Comparison of ENCODE assay signal across 8 cellular contexts in the genomic region with DNA sequence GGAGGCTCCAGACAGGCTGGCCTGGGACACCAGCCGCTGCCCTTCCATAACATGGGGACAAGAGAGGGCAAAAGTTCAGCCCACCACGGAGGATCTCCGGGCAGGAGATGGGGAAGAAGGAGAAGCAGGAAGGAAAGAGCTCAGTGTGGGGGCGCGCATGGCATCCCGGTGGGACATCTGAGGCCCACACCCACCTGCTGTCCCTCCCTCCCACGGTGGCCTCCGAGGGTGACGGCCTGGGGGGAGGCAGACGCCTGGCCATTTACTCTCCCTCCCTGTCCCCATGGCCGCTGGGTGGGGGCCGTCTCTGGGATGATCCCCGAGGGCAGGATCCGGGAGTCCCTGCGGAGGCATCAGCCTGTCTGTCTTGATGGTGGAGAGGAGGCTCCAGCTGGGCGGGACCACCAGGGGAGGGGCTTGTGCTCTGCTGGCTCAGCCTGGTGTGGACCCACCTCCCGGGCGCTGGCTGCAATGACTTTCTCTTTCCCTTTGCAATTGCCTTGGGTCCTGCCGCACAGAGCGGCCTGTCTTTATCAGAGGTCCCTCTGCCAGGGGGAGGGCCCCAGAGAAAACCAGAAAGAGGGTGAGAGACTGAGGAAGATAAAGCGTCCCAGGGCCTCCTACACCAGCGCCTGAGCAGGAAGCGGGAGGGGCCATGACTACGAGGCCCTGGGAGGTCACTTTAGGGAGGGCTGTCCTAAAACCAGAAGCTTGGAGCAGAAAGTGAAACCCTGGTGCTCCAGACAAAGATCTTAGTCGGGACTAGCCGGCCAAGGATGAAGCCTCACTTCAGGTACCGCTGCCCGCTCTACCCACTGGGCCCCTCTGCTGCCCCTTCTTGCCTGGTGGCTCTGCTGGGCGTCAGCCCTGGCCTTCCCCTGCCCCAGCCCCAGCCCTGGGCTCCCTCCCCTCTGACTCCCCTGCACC. TPM values are rescaled to one million over a fixed set of nuclear protein-coding genes. Genes with fewer than 3 reads are reported as not detected.
DNase-seq lines count a peak whose midpoint lies in the region; ATAC-seq and TF ChIP-seq lines count a peak whose summit lies in the region.
"Not testable (repeated sequence)": the region's sequence is repeated elsewhere in the genome, so short reads cannot be mapped to it uniquely, and the experiment has no call there.

A gene (plus strand): TSS at position 690 of the 927 bp plus-strand sequence. CDS start 87 bp downstream, at position 777.

- not testable (repeated sequence) for H3K27me3 Mint-ChIP-seq in T-helper 2 cell treated with Interferon-gamma antibody and Interleukin-4, amounts not matched to agents 5 μg/mL and 100 μg/mL, for 36 hours (ENCODE audit: low read depth); nephron (ENCODE audit: low read depth)
- H3K27me3 Mint-ChIP-seq in glutamatergic neuron (ENCODE audit: unreplicated experiment) = peaks cover 11% of the 10 kb centered on the region

- H3K9me3 ChIP-seq in adrenal gland (replicated peaks in 1 of 3); testis: not testable (repeated sequence)

- H3K27ac Mint-ChIP-seq in T-helper 2 cell treated with Interferon-gamma antibody and Interleukin-4, amounts not matched to agents 5 μg/mL and 100 μg/mL, for 36 hours = peak within 1 kb of the TSS; percentile 89
- H3K27ac Mint-ChIP-seq in glutamatergic neuron (ENCODE audit: unreplicated experiment) (peak within 1 kb of the TSS; percentile 29), nephron (peak within 1 kb of the TSS in 2 of 3 experiments; percentile 35 to 57)

- H3K4me3 ChIP-seq in adrenal gland (peak within 1 kb of the TSS in 2 of 4 donors; percentile 40 to 76), testis (peak within 1 kb of the TSS; percentile 47 to 59)

- H3K4me1 ChIP-seq in adrenal gland (replicated peaks in 1 of 2) = not testable (repeated sequence)
- H3K4me1 ChIP-seq in testis = peaks cover 12% of the 10 kb centered on the region

- DNase-seq in GM04504 (ENCODE audit: low read depth) = peak; percentile 23
- DNase-seq in HS-5 (ENCODE audit: low read depth) = peak; percentile 18
- DNase-seq in T-helper 2 cell treated with Interferon-gamma antibody and Interleukin-4, amounts not matched to agents 5 μg/mL and 100 μg/mL, for 36 hours (ENCODE audit: low spot score) = peak; percentile 70
- peak; percentile 41 to 81 (median 69) for DNase-seq in adrenal gland
- DNase-seq in glutamatergic neuron = not testable (repeated sequence)
- DNase-seq in testis = peak; percentile 74

- peak; percentile 60 for ATAC-seq in GM21717 (IDR thresholded peaks at IDR 0.05; ENCODE audit: unreplicated experiment)

- TF ChIP-seq CTCF in adrenal gland (IDR thresholded peaks at IDR 0.05); glutamatergic neuron (IDR thresholded peaks at IDR 0.05; ENCODE audit: partially characterized antibody, unreplicated experiment); testis (IDR thresholded peaks at IDR 0.05): not testable (repeated sequence)
- TF ChIP-seq CTCF in nephron (IDR thresholded peaks at IDR 0.05; ENCODE audit: unreplicated experiment in 3 of 3) = peak in 1 of 3 experiments; percentile 16

- intact Hi-C loops in adrenal gland (cut with DNase I); testis (cut with DNase I; ENCODE audit: low total_unique reads): not testable (repeated sequence)

- not testable (repeated sequence) for H3K36me3 ChIP-seq in adrenal gland (replicated peaks in 1 of 2); testis (ENCODE audit: low read depth, missing control alignments)

- WGBS in adrenal gland, 4 donors = 5 to 25% (median 9%) methylated on average over 8 to 24 of the region's 29 CpGs
- whole genome bisulfite sequencing in testis, 2 donors = 0 to 9% methylated on average over 6 to 23 of the region's 29 CpGs

- peak within 1 kb of the TSS in 4 of 5 donors; percentile 61 to 91 (median 78) for H3K27ac ChIP-seq in adrenal gland
- peak within 1 kb of the TSS; percentile 68 to 86 for H3K27ac ChIP-seq in testis

- H3K4me1 Mint-ChIP-seq in T-helper 2 cell treated with Interferon-gamma antibody and Interleukin-4, amounts not matched to agents 5 μg/mL and 100 μg/mL, for 36 hours (ENCODE audit: low read depth) = peaks cover 31% of the 10 kb centered on the region
- H3K4me1 Mint-ChIP-seq in glutamatergic neuron (ENCODE audit: low read depth, unreplicated experiment) = not testable (repeated sequence)
- H3K4me1 Mint-ChIP-seq in nephron = peaks cover 19% of the 10 kb centered on the region

- H3K36me3 Mint-ChIP-seq in T-helper 2 cell treated with Interferon-gamma antibody and Interleukin-4, amounts not matched to agents 5 μg/mL and 100 μg/mL, for 36 hours (ENCODE audit: low read depth) = peaks cover 23% of the 10 kb centered on the region
- H3K36me3 Mint-ChIP-seq in glutamatergic neuron (ENCODE audit: unreplicated experiment); nephron (ENCODE audit: low read depth): not testable (repeated sequence)

- H3K27me3 ChIP-seq in adrenal gland, testis: not testable (repeated sequence)

- H3K4me3 Mint-ChIP-seq in T-helper 2 cell treated with Interferon-gamma antibody and Interleukin-4, amounts not matched to agents 5 μg/mL and 100 μg/mL, for 36 hours = peak within 1 kb of the TSS; percentile 95
- H3K4me3 Mint-ChIP-seq in glutamatergic neuron (ENCODE audit: unreplicated experiment) = peak within 1 kb of the TSS; percentile 78
- H3K4me3 Mint-ChIP-seq in nephron = peak within 1 kb of the TSS; percentile 73 to 78 (median 75)

- peak; percentile 36 to 50 for TF ChIP-seq POLR2A in adrenal gland (IDR thresholded peaks at IDR 0.05)
- TF ChIP-seq POLR2A in testis (IDR thresholded peaks at IDR 0.05) = not testable (repeated sequence)

- H3K9me3 Mint-ChIP-seq in T-helper 2 cell treated with Interferon-gamma antibody and Interleukin-4, amounts not matched to agents 5 μg/mL and 100 μg/mL, for 36 hours; glutamatergic neuron (ENCODE audit: unreplicated experiment); nephron: not testable (repeated sequence)

RNA-seq across cellular contexts. Expression of the gene that starts here (rescaled TPM):
- total RNA-seq in adrenal gland (10 to 100 TPM; 11.1 to 29.3 (median 16.3) TPM), glutamatergic neuron (ENCODE audit: unreplicated experiment) (1.0 TPM), testis (10 to 100 TPM; 68.3 to 73.8 TPM)
- polyA plus RNA-seq in adrenal gland (10 to 100 TPM; 11.6 to 19.4 (median 16.3) TPM), testis (ENCODE audit: insufficient read depth, low read depth, low replicate concordance) (56.4 TPM)

Comparison
In these comparisons a context has a peak if more than half of its experiments do, and no peak if none do; other contexts are left out.
1. H3K27ac Mint-ChIP-seq: peak in every context shown above with its lines; median percentile 89 in T-helper 2 cell treated with Interferon-gamma antibody and Interleukin-4, amounts not matched to agents 5 μg/mL and 100 μg/mL, for 36 hours; 46 in nephron; 29 in glutamatergic neuron.